Comparison of ENCODE assay signal across 28 cellular contexts in genomic region chr4:82335043-82335442, GRCh38.
"Had no signal": no experiment of that assay in that cellular context is flagged by ENCODE, and none has a peak within 500 bp of the region (broad histone marks: within the 10 kb centered on the region; RNA-seq: fewer than 3 reads in every experiment).

No MANE protein-coding gene starts in this region.

- H3K36me3 ChIP-seq: stomach, suprapubic skin, thoracic aorta, thyroid gland, transverse colon, upper lobe of left lung, upper lobe of right lung, uterus, vagina had no signal

- FAIRE-seq: urothelium cell line had no signal

- H3K36me3 Mint-ChIP-seq: stimulated activated effector memory CD8-positive, alpha-beta T cell treated with anti-CD3 and anti-CD28 coated beads, Interleukin-12 subunit alpha, Interleukin-12 subunit beta, amount 100 ng/mL, for 72 hours; type B pancreatic cell had no signal

- H3K4me3 Mint-ChIP-seq: stimulated activated effector memory CD8-positive, alpha-beta T cell treated with anti-CD3 and anti-CD28 coated beads, Interleukin-12 subunit alpha, Interleukin-12 subunit beta, amount 100 ng/mL, for 72 hours; stimulated activated memory B cell treated with anti-CD40 and anti-IgM and Interleukin-4, amounts not matched to agents 10 μg/mL and 1 μg/mL and 100 μg/mL, for 72 hours; stimulated activated naive B cell treated with anti-CD40 and anti-IgM and Interleukin-4, amounts not matched to agents 10 μg/mL and 1 μg/mL and 100 μg/mL, for 72 hours; stimulated activated naive CD8-positive, alpha-beta T cell treated with anti-CD3 and anti-CD28 coated beads, Interleukin-15, amount 100 ng/mL, for 72 hours; stimulated activated naive CD8-positive, alpha-beta T cell treated with anti-CD3 and anti-CD28 coated beads, Interleukin-15, Interleukin-2, amounts not matched to agents 100 ng/mL and 50 ng/mL, for 24 hours; type B pancreatic cell had no signal

- H3K27me3 ChIP-seq: stomach, suprapubic skin, testis, thyroid gland, tibial artery, tibial nerve, transverse colon, upper lobe of left lung, upper lobe of right lung, uterus, vagina had no signal

- DNase-seq: stimulated activated CD4-positive, alpha-beta T cell treated with anti-CD3 and anti-CD28 coated beads, Interleukin-4, amount 100 ng/mL, for 1 hour; stimulated activated CD4-positive, alpha-beta T cell treated with anti-CD3 and anti-CD28 coated beads, Interleukin-4, amount 100 ng/mL, for 24 hours; stimulated activated CD4-positive, alpha-beta T cell treated with anti-CD3 and anti-CD28 coated beads, Interleukin-4, amount 100 ng/mL, for 4 hours; stimulated activated CD8-positive, alpha-beta memory T cell treated with anti-CD3 and anti-CD28 coated beads, Interleukin-4, amount 100 ng/mL, for 48 hours; stimulated activated naive B cell treated with anti-CD40 and anti-IgM and Interleukin-4, amounts not matched to agents 10 μg/mL and 1 μg/mL and 100 μg/mL, for 72 hours; stimulated activated naive CD4-positive, alpha-beta T cell; stimulated activated naive CD4-positive, alpha-beta T cell treated with Interleukin-2 at 50 U/mL for 16 hours; stimulated activated naive CD8-positive, alpha-beta T cell treated with anti-CD3 and anti-CD28 coated beads, Interleukin-15, amount 100 ng/mL, for 72 hours; stimulated activated naive CD8-positive, alpha-beta T cell treated with anti-CD3 and anti-CD28 coated beads, Interleukin-15, Interleukin-2, amounts not matched to agents 100 U/mL and 50 U/mL, for 24 hours; stomach; substantia nigra; testis; thyroid gland; tibial artery; transverse colon; trophoblast cell; upper lobe of left lung; upper lobe of right lung; uterus had no signal

- H3K4me1 ChIP-seq: stomach, suprapubic skin, testis, thyroid gland, tibial artery, tibial nerve, transverse colon, upper lobe of left lung, upper lobe of right lung, uterus, vagina had no signal

- ATAC-seq: stimulated activated effector memory CD8-positive, alpha-beta T cell treated with anti-CD3 and anti-CD28 coated beads, Interleukin-12 subunit alpha, Interleukin-12 subunit beta, amount 100 ng/mL, for 72 hours; stimulated activated memory B cell treated with anti-CD40 and anti-IgM and Interleukin-4, amounts not matched to agents 10 μg/mL and 1 μg/mL and 100 μg/mL, for 72 hours; stimulated activated naive B cell treated with anti-CD40 and anti-IgM and Interleukin-4, amounts not matched to agents 10 μg/mL and 1 μg/mL and 100 μg/mL, for 72 hours; stimulated activated naive CD8-positive, alpha-beta T cell treated with anti-CD3 and anti-CD28 coated beads, Interleukin-15, amount 100 ng/mL, for 72 hours; stimulated activated naive CD8-positive, alpha-beta T cell treated with anti-CD3 and anti-CD28 coated beads, Interleukin-15, Interleukin-2, amounts not matched to agents 100 U/mL and 50 U/mL, for 24 hours; upper lobe of right lung had no signal

- H3K9me3 Mint-ChIP-seq: stimulated activated naive CD8-positive, alpha-beta T cell treated with anti-CD3 and anti-CD28 coated beads, Interleukin-15, Interleukin-2, amounts not matched to agents 100 ng/mL and 50 ng/mL, for 24 hours; type B pancreatic cell had no signal

- H3K9me3 ChIP-seq: stomach, suprapubic skin, testis, thoracic aorta, thyroid gland, tibial artery, upper lobe of right lung, uterus, vagina had no signal

- H3K4me3 ChIP-seq: stomach, suprapubic skin, testis, thoracic aorta, thyroid gland, tibial artery, tibial nerve, transverse colon, upper lobe of left lung, upper lobe of right lung, uterus, vagina had no signal

- H3K27ac ChIP-seq: stomach, suprapubic skin, testis, thoracic aorta, thyroid gland, tibial artery, tibial nerve, transverse colon, upper lobe of left lung, upper lobe of right lung, uterus, vagina had no signal

- H3K4me1 Mint-ChIP-seq: stimulated activated effector memory CD8-positive, alpha-beta T cell treated with anti-CD3 and anti-CD28 coated beads, Interleukin-12 subunit alpha, Interleukin-12 subunit beta, amount 100 ng/mL, for 72 hours; stimulated activated memory B cell treated with anti-CD40 and anti-IgM and Interleukin-4, amounts not matched to agents 10 μg/mL and 1 μg/mL and 100 μg/mL, for 72 hours; stimulated activated naive B cell treated with anti-CD40 and anti-IgM and Interleukin-4, amounts not matched to agents 10 μg/mL and 1 μg/mL and 100 μg/mL, for 72 hours; stimulated activated naive CD8-positive, alpha-beta T cell treated with anti-CD3 and anti-CD28 coated beads, Interleukin-15, amount 100 ng/mL, for 72 hours had no signal

- H3K27ac Mint-ChIP-seq: stimulated activated effector memory CD8-positive, alpha-beta T cell treated with anti-CD3 and anti-CD28 coated beads, Interleukin-12 subunit alpha, Interleukin-12 subunit beta, amount 100 ng/mL, for 72 hours; stimulated activated memory B cell treated with anti-CD40 and anti-IgM and Interleukin-4, amounts not matched to agents 10 μg/mL and 1 μg/mL and 100 μg/mL, for 72 hours; stimulated activated naive B cell treated with anti-CD40 and anti-IgM and Interleukin-4, amounts not matched to agents 10 μg/mL and 1 μg/mL and 100 μg/mL, for 72 hours; stimulated activated naive CD8-positive, alpha-beta T cell treated with anti-CD3 and anti-CD28 coated beads, Interleukin-15, amount 100 ng/mL, for 72 hours; stimulated activated naive CD8-positive, alpha-beta T cell treated with anti-CD3 and anti-CD28 coated beads, Interleukin-15, Interleukin-2, amounts not matched to agents 100 ng/mL and 50 ng/mL, for 24 hours; type B pancreatic cell had no signal

- H3K27me3 Mint-ChIP-seq: stimulated activated memory B cell treated with anti-CD40 and anti-IgM and Interleukin-4, amounts not matched to agents 10 μg/mL and 1 μg/mL and 100 μg/mL, for 72 hours; stimulated activated naive B cell treated with anti-CD40 and anti-IgM and Interleukin-4, amounts not matched to agents 10 μg/mL and 1 μg/mL and 100 μg/mL, for 72 hours; stimulated activated naive CD8-positive, alpha-beta T cell treated with anti-CD3 and anti-CD28 coated beads, Interleukin-15, amount 100 ng/mL, for 72 hours; stimulated activated naive CD8-positive, alpha-beta T cell treated with anti-CD3 and anti-CD28 coated beads, Interleukin-15, Interleukin-2, amounts not matched to agents 100 ng/mL and 50 ng/mL, for 24 hours; type B pancreatic cell had no signal
